ENCODE assay signal across 15 cellular contexts in the genomic region with DNA sequence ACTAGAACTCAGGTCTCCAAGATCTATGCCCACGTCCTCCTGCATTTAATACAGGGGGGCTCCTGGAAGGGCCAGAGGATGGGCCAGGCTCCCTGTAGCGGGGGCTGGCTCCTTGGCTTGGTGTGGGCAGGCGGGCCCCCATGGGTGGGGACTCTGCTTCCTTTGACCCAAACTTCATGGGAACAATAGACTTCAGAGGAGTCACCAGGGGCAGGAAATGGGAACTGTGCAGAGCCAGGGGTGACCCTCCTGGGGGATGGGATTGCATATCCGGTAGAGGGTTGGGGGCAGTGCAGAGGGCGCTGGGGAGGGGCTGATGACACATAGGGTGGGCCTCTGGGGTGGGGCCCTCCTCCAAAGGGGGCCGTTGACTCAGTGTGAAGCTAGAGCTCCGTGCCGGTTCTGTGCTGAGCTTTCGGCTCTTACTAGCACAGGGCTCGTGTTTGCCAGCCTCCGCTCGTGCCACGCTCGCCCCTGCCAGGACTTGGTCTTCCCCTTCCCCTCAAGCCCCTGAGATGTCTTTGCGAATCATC. TPM values are rescaled to one million over a fixed set of nuclear protein-coding genes. Genes with fewer than 3 reads are reported as not detected.
DNase-seq lines count a peak whose midpoint lies in the region; ATAC-seq and TF ChIP-seq lines count a peak whose summit lies in the region.
"Had no signal": no experiment of that assay in that cellular context is flagged by ENCODE, and none has a peak within 500 bp of the region (broad histone marks: within the 10 kb centered on the region; RNA-seq: fewer than 3 reads in every experiment).

No MANE protein-coding gene starts in this region.

- H3K27ac ChIP-seq in BLaER1 treated with 17β-estradiol and CSF1 and Interleukin-3, amounts not matched to agents 10 nM and 100 nM = no peak overlapping the region
- H3K27ac ChIP-seq in angular gyrus (ENCODE audit: low read depth, low read length) (peak overlapping the region; percentile 26), heart right ventricle (peak overlapping the region; percentile 64 to 93 (median 86))

- no peak overlapping the region for H3K9ac ChIP-seq in BLaER1 treated with 17β-estradiol and CSF1 and Interleukin-3, amounts not matched to agents 10 nM and 100 nM

- peak; percentile 55 to 76 for DNase-seq in heart right ventricle
- DNase-seq in myocyte (ENCODE audit: low read depth) = peak; percentile 59
- no peak for DNase-seq in NK-92 treated with Interleukin-12 subunit alpha and Interleukin-12 subunit beta, amount 100 ng/mL, for 24 hours (lab: John Stamatoyannopoulos, UW)
- DNase-seq: 8988T, DMS53, erythroblast, KG1, OCI-M1, sigmoid colon, T1000 had no signal

- peaks cover 0 to 39% (median 28%) of the 10 kb centered on the region in 11 experiments; a peak in 12 of 22 replicates for H3K36me3 ChIP-seq in BLaER1 treated with 17β-estradiol and CSF1 and Interleukin-3, amounts not matched to agents 10 nM and 100 nM
- H3K36me3 ChIP-seq in heart right ventricle = peaks cover 0 to 5% (median 0%) of the 10 kb centered on the region in 9 donors
- H3K36me3 ChIP-seq: sigmoid colon had no signal

- no peak overlapping the region for H3K4me3 ChIP-seq in BLaER1 treated with 17β-estradiol and CSF1 and Interleukin-3, amounts not matched to agents 10 nM and 100 nM
- H3K4me3 ChIP-seq in heart right ventricle = peak overlapping the region in 8 of 10 donors; percentile 4 to 39 (median 24)
- H3K4me3 ChIP-seq: sigmoid colon had no signal

- intact Hi-C loops in heart right ventricle (cut with DNase I) = loop anchor here in 5 of 10 donors (5.0 to 10.0 kb wide), 2 partner anchors 68 to 71 kb away; no protein-coding TSS in a partner anchor

- ATAC-seq in heart right ventricle = peak; percentile 59 to 86 (median 77)
- ATAC-seq in GM21619 (IDR thresholded peaks at IDR 0.05; ENCODE audit: unreplicated experiment) = no peak
- ATAC-seq in HG02588 (IDR thresholded peaks at IDR 0.05; ENCODE audit: unreplicated experiment) = no peak
- no peak for ATAC-seq in HG02798 (IDR thresholded peaks at IDR 0.05; ENCODE audit: poor library complexity, unreplicated experiment)

- H3K9me3 ChIP-seq in BLaER1 treated with 17β-estradiol and CSF1 and Interleukin-3, amounts not matched to agents 10 nM and 100 nM (replicated peaks in 1 of 11) = no peaks in the 10 kb centered on the region
- no peaks in the 10 kb centered on the region for H3K9me3 ChIP-seq in heart right ventricle
- H3K9me3 ChIP-seq: sigmoid colon had no signal

- H3K27me3 ChIP-seq in BLaER1 treated with 17β-estradiol and CSF1 and Interleukin-3, amounts not matched to agents 10 nM and 100 nM = no peaks in the 10 kb centered on the region; a peak in 1 of 22 replicates
- H3K27me3 ChIP-seq in heart right ventricle = peaks cover 0 to 39% (median 0%) of the 10 kb centered on the region in 7 donors
- H3K27me3 ChIP-seq: sigmoid colon had no signal

- peaks cover 16 to 38% (median 30%) of the 10 kb centered on the region in 10 experiments for H3K4me1 ChIP-seq in BLaER1 treated with 17β-estradiol and CSF1 and Interleukin-3, amounts not matched to agents 10 nM and 100 nM
- peaks cover 0 to 47% (median 17%) of the 10 kb centered on the region in 9 donors for H3K4me1 ChIP-seq in heart right ventricle

- H3K4me2 ChIP-seq in BLaER1 treated with 17β-estradiol and CSF1 and Interleukin-3, amounts not matched to agents 10 nM and 100 nM = peak overlapping the region in 7 of 11 experiments; percentile 5 to 55 (median 24); a peak in 7 of 22 replicates

- no peak for TF ChIP-seq CTCF in heart right ventricle (IDR thresholded peaks at IDR 0.05)

- peaks cover 0 to 81% (median 41%) of the 10 kb centered on the region in 11 experiments; a peak in 19 of 22 replicates for H4K20me1 ChIP-seq in BLaER1 treated with 17β-estradiol and CSF1 and Interleukin-3, amounts not matched to agents 10 nM and 100 nM

- WGBS in heart right ventricle, 2 donors = 55 to 67% methylated on average over 15 of the region's 15 CpGs

RNA-seq across cellular contexts. Expression of a gene that starts 4.6 kb away (rescaled TPM):
- total RNA-seq in heart right ventricle (10 to 100 TPM in 6 of 10 donors, 1 to 10 TPM in 4; 4.7 to 37.5 (median 11.4) TPM), myocyte (328 and 451 TPM in 2 replicates)
- polyA plus RNA-seq in heart right ventricle = 10 to 100 TPM in 1 of 2 donors, 1 to 10 TPM in 1; 7.6 to 45.6 TPM
- polyA plus RNA-seq in myocyte (2012) = 132 TPM

Comparison
In these comparisons a context has a peak if more than half of its experiments do, and no peak if none do; other contexts are left out.
1. H3K27ac ChIP-seq: peak in angular gyrus (single experiment) and heart right ventricle (10 of 10); none in BLaER1 treated with 17β-estradiol and CSF1 and Interleukin-3, amounts not matched to agents 10 nM and 100 nM (0 of 11).
2. H3K4me3 ChIP-seq: peak in heart right ventricle (8 of 10); none in BLaER1 treated with 17β-estradiol and CSF1 and Interleukin-3, amounts not matched to agents 10 nM and 100 nM (0 of 10).
3. ATAC-seq: peak in heart right ventricle (8 of 8); none in GM21619 (single experiment), HG02588 (single experiment) and HG02798 (single experiment).